In the genomic region with DNA sequence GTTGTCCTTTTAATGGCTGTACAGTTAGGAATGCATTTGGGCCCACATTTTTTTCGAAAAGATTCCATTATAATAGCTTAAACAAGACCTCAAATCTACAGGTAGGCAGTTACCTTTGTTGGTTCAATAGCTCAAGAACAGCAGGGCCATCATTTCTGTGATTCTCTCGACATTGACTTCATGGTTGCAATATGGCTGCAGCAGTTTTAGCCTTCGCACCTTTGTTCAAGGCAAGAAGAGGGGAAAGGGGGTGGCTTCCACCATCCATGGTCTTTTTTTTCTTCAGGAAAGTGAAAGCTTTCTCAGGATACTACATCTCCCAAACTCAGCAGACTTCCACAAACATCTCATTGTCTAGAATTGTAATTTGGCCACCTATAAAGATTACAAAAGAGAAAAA, we compare ENCODE assay signal across 13 cellular contexts. TPM values are rescaled to one million over a fixed set of nuclear protein-coding genes. Genes with fewer than 3 reads are reported as not detected.
DNase-seq lines count a peak whose midpoint lies in the region; ATAC-seq and TF ChIP-seq lines count a peak whose summit lies in the region.
"Had no signal": no experiment of that assay in that cellular context is flagged by ENCODE, and none has a peak within 500 bp of the region (broad histone marks: within the 10 kb centered on the region; RNA-seq: fewer than 3 reads in every experiment).

No MANE protein-coding gene starts in this region.

- H3K27me3 ChIP-seq in smooth muscle cell (ENCODE audit: low read depth), result no peaks in the 10 kb centered on the region
- H3K27me3 ChIP-seq: right atrium auricular region had no signal

- H3K4me1 ChIP-seq in smooth muscle cell (ENCODE audit: low read depth), result peaks cover 15% of the 10 kb centered on the region

- ATAC-seq in T-helper 17 cell (no peak), HG03354 (IDR thresholded peaks at IDR 0.05; ENCODE audit: poor library complexity, severe bottlenecking, unreplicated experiment) (no peak), GM18868 (IDR thresholded peaks at IDR 0.05; ENCODE audit: unreplicated experiment) (no peak)

- peaks cover 2% of the 10 kb centered on the region for H3K27me3 Mint-ChIP-seq in activated CD4-positive, alpha-beta T cell treated with anti-CD3 and anti-CD28 coated beads, Interleukin-2, amount 10 ng/mL, durations not matched to agents 7 days and 5 days
- H3K27me3 Mint-ChIP-seq in T-helper 17 cell, result no peaks in the 10 kb centered on the region
- peaks cover 11% of the 10 kb centered on the region for H3K27me3 Mint-ChIP-seq in glutamatergic neuron (ENCODE audit: unreplicated experiment)

- H3K9me3 ChIP-seq in T-helper 17 cell (ENCODE audit: control insufficient read depth, low read length, poor library complexity, severe bottlenecking), result no peaks in the 10 kb centered on the region
- no peaks in the 10 kb centered on the region for H3K9me3 ChIP-seq in smooth muscle cell (replicated peaks; ENCODE audit: low read depth)
- H3K9me3 ChIP-seq: right atrium auricular region had no signal

- peak overlapping the region; percentile 93 for H2AFZ ChIP-seq in smooth muscle cell (ENCODE audit: low read depth)

- H3K27ac ChIP-seq in smooth muscle cell (ENCODE audit: low read depth), result peak overlapping the region; percentile 97

- H3K4me3 Mint-ChIP-seq in activated CD4-positive, alpha-beta T cell treated with anti-CD3 and anti-CD28 coated beads, Interleukin-2, amount 10 ng/mL, durations not matched to agents 7 days and 5 days, result no peak overlapping the region
- H3K4me3 Mint-ChIP-seq in T-helper 17 cell (peak overlapping the region; percentile 93), glutamatergic neuron (ENCODE audit: unreplicated experiment) (peak overlapping the region; percentile 92)

- H3F3A ChIP-seq in smooth muscle cell (ENCODE audit: low read depth), result peaks cover 10% of the 10 kb centered on the region

- no peak for DNase-seq in activated CD4-positive, alpha-beta T cell treated with anti-CD3 and anti-CD28 coated beads, Interleukin-2, amount 10 ng/mL, durations not matched to agents 7 days and 5 days
- DNase-seq in activated CD4-positive, alpha-beta T cell treated with anti-CD3 and anti-CD28 coated beads for 1 hour, result no peak
- DNase-seq in T-helper 17 cell (no peak), glutamatergic neuron (no peak), smooth muscle cell (lab: John Stamatoyannopoulos, UW; ENCODE audit: unreplicated experiment) (no peak), AML-193 (lab: John Stamatoyannopoulos, UW) (no peak)
- DNase-seq: ACHN, foreskin fibroblast, NCI-H1048, NCI-H526 treated with DMSO at 0.1 percent for 48 hours had no signal

- peak overlapping the region; percentile 91 for H3K4me2 ChIP-seq in smooth muscle cell

- H3K4me1 Mint-ChIP-seq in activated CD4-positive, alpha-beta T cell treated with anti-CD3 and anti-CD28 coated beads, Interleukin-2, amount 10 ng/mL, durations not matched to agents 7 days and 5 days, result peaks cover 32% of the 10 kb centered on the region
- H3K4me1 Mint-ChIP-seq in T-helper 17 cell, result peaks cover 35% of the 10 kb centered on the region
- peaks cover 18% of the 10 kb centered on the region for H3K4me1 Mint-ChIP-seq in glutamatergic neuron (ENCODE audit: low read depth, unreplicated experiment)

- 100% methylated on average over 3 of the region's 3 CpGs for WGBS in smooth muscle cell (ENCODE audit: low lambda C conversion rate)

- H3K36me3 ChIP-seq in smooth muscle cell (ENCODE audit: low read depth), result no peaks in the 10 kb centered on the region
- H3K36me3 ChIP-seq: right atrium auricular region had no signal

- H3K27ac Mint-ChIP-seq in activated CD4-positive, alpha-beta T cell treated with anti-CD3 and anti-CD28 coated beads, Interleukin-2, amount 10 ng/mL, durations not matched to agents 7 days and 5 days, result peak overlapping the region; percentile 100
- H3K27ac Mint-ChIP-seq in T-helper 17 cell (peak overlapping the region; percentile 99), glutamatergic neuron (ENCODE audit: unreplicated experiment) (peak overlapping the region; percentile 96)

- no peaks in the 10 kb centered on the region for H3K9me3 Mint-ChIP-seq in activated CD4-positive, alpha-beta T cell treated with anti-CD3 and anti-CD28 coated beads, Interleukin-2, amount 10 ng/mL, durations not matched to agents 7 days and 5 days
- peaks cover 14% of the 10 kb centered on the region for H3K9me3 Mint-ChIP-seq in glutamatergic neuron (ENCODE audit: unreplicated experiment)

- POLR2A ChIA-PET in activated CD4-positive, alpha-beta T cell treated with anti-CD3 and anti-CD28 coated beads, Interleukin-2, amount 10 ng/mL, durations not matched to agents 7 days and 5 days (lab: Charles Lee), result no interaction called here

- H4K20me1 ChIP-seq in smooth muscle cell (ENCODE audit: low read depth), result peaks cover 16% of the 10 kb centered on the region

- no peak for TF ChIP-seq CTCF in glutamatergic neuron (IDR thresholded peaks at IDR 0.05; ENCODE audit: partially characterized antibody, unreplicated experiment)
- TF ChIP-seq CTCF in smooth muscle cell (IDR thresholded peaks at IDR 0.05; ENCODE audit: borderline replicate concordance, insufficient read depth, poor library complexity, severe bottlenecking), result no peak

- H3K79me2 ChIP-seq in smooth muscle cell (ENCODE audit: low read depth), result peaks cover 19% of the 10 kb centered on the region

- no peak overlapping the region for H3K9ac ChIP-seq in smooth muscle cell (ENCODE audit: low read depth)

- peaks cover 14% of the 10 kb centered on the region for H3K36me3 Mint-ChIP-seq in activated CD4-positive, alpha-beta T cell treated with anti-CD3 and anti-CD28 coated beads, Interleukin-2, amount 10 ng/mL, durations not matched to agents 7 days and 5 days (ENCODE audit: low read depth)
- H3K36me3 Mint-ChIP-seq in T-helper 17 cell (ENCODE audit: low read depth) (no peaks in the 10 kb centered on the region), glutamatergic neuron (ENCODE audit: unreplicated experiment) (no peaks in the 10 kb centered on the region)

- no peak overlapping the region for H3K4me3 ChIP-seq in smooth muscle cell
- H3K4me3 ChIP-seq: right atrium auricular region had no signal

- CTCF ChIA-PET in activated CD4-positive, alpha-beta T cell treated with anti-CD3 and anti-CD28 coated beads, Interleukin-2, amount 10 ng/mL, durations not matched to agents 7 days and 5 days (lab: Charles Lee), result interaction anchor here (3.4 kb wide), 1 partner anchor 9 kb away, joined by 17 read pairs; no protein-coding TSS in a partner anchor

RNA-seq across cellular contexts. Expression of a gene that starts 2.2 kb away (rescaled TPM):
- 10 to 100 TPM; 46.2 to 46.6 TPM for total RNA-seq in activated CD4-positive, alpha-beta T cell treated with anti-CD3 and anti-CD28 coated beads, Interleukin-2, amount 10 ng/mL, durations not matched to agents 7 days and 5 days
- total RNA-seq in T-helper 17 cell, result 100 to 1,000 TPM; 118 to 129 TPM
- total RNA-seq in glutamatergic neuron (ENCODE audit: unreplicated experiment), result 41.3 TPM
- 32.7 and 43.2 TPM in 2 replicates for total RNA-seq in smooth muscle cell
- 21.2 and 25.6 TPM in 2 replicates for polyA plus RNA-seq in smooth muscle cell
